20 cellular contexts compared by ENCODE assay signal in genomic region chr11:72875736-72876135, GRCh38.
"Had no signal": no experiment of that assay in that cellular context is flagged by ENCODE, and none has a peak within 500 bp of the region (broad histone marks: within the 10 kb centered on the region; RNA-seq: fewer than 3 reads in every experiment).

No MANE protein-coding gene starts in this region.

- H3K27me3 Mint-ChIP-seq: effector memory CD8-positive, alpha-beta T cell; type B pancreatic cell had no signal

- H3K27ac Mint-ChIP-seq: effector memory CD8-positive, alpha-beta T cell; natural killer cell; type B pancreatic cell had no signal

- H3K4me1 Mint-ChIP-seq: neural crest cell had no signal

- DNase-seq: effector memory CD8-positive, alpha-beta T cell; gastrocnemius medialis; heart right ventricle; hypothalamus; kidney glomerular epithelial cell; mesendoderm; natural killer cell; ovary; sigmoid colon; stimulated activated CD4-positive, alpha-beta T cell treated with anti-CD3 and anti-CD28 coated beads, Interleukin-2, amount 100 ng/mL, for 24 hours; stimulated activated CD4-positive, alpha-beta T cell treated with anti-CD3 and anti-CD28 coated beads, Interleukin-4, amount 100 ng/mL, for 4 hours; stimulated activated naive CD8-positive, alpha-beta T cell treated with anti-CD3 and anti-CD28 coated beads, Interleukin-15, Interleukin-2, amounts not matched to agents 100 U/mL and 50 U/mL, for 24 hours; thyroid gland; uterus had no signal

- H3K4me3 ChIP-seq: esophagus muscularis mucosa, gastrocnemius medialis, heart right ventricle, ovary, right atrium auricular region, sigmoid colon, skin epidermis, suprapubic skin, thyroid gland, uterus had no signal

- H3K9me3 Mint-ChIP-seq: effector memory CD8-positive, alpha-beta T cell; natural killer cell; neural crest cell had no signal

- ATAC-seq: effector memory CD8-positive, alpha-beta T cell; gastrocnemius medialis; heart right ventricle; natural killer cell; stimulated activated naive CD8-positive, alpha-beta T cell treated with anti-CD3 and anti-CD28 coated beads, Interleukin-15, Interleukin-2, amounts not matched to agents 100 U/mL and 50 U/mL, for 24 hours had no signal

- H3K4me3 Mint-ChIP-seq: effector memory CD8-positive, alpha-beta T cell; natural killer cell; neural crest cell; type B pancreatic cell had no signal
